ENCODE assay signal across 12 cellular contexts in the genomic region with DNA sequence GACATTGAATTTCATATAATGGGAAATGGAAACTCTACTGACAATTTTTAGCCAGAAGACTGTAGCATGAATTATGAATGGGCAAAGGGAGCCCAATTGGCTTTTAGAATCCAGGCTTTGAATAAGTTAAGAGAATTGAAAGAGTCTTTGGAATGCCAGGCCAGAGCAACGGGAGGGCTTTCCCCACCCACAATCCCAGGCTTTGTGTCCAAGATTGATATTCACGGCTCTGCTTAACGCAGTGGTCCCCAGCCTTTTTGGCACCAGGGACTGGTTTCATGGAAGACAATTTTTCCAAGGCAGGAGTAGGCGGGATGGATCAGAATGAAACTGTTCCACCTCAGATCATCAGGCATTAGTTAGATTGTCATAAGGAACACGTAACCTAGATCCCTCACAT.
"Had no signal": no experiment of that assay in that cellular context is flagged by ENCODE, and none has a peak within 500 bp of the region (broad histone marks: within the 10 kb centered on the region; RNA-seq: fewer than 3 reads in every experiment).

No MANE protein-coding gene starts in this region.

- H3K27ac ChIP-seq: epithelial cell of prostate had no signal

- H3K27me3 ChIP-seq: thyroid gland had no signal

- DNase-seq: activated CD4-positive, alpha-beta T cell treated with anti-CD3 and anti-CD28 coated beads, Interleukin-2, amount 50 U/mL, for 48 hours; activated CD4-positive, CD25-positive, alpha-beta regulatory T cell treated with anti-CD3 and anti-CD28 coated beads, Interleukin-2, amount 50 U/mL, for 72 hours; activated naive CD4-positive, alpha-beta T cell treated with anti-CD3 and anti-CD28 coated beads for 36 hours; activated naive CD8-positive, alpha-beta T cell treated with anti-CD3 and anti-CD28 coated beads, Interleukin-2, amount 50 U/mL, for 24 hours; aorta; effector memory CD4-positive, alpha-beta T cell; foreskin melanocyte; stimulated activated CD4-positive, alpha-beta T cell treated with anti-CD3 and anti-CD28 coated beads, Interleukin-2, amount 100 ng/mL, for 48 hours; stimulated activated naive B cell treated with anti-CD40 and anti-IgM and Interleukin-4, amounts not matched to agents 10 μg/mL and 1 μg/mL and 100 μg/mL, for 72 hours; T1000; thyroid gland had no signal

- H3K9me3 ChIP-seq: thyroid gland had no signal

- H3K4me3 ChIP-seq: thyroid gland had no signal

- ATAC-seq: activated naive CD8-positive, alpha-beta T cell treated with anti-CD3 and anti-CD28 coated beads, Interleukin-2, amount 50 U/mL, for 24 hours; stimulated activated naive B cell treated with anti-CD40 and anti-IgM and Interleukin-4, amounts not matched to agents 10 μg/mL and 1 μg/mL and 100 μg/mL, for 72 hours had no signal

- H3K36me3 ChIP-seq: thyroid gland had no signal
